In the genomic region with DNA sequence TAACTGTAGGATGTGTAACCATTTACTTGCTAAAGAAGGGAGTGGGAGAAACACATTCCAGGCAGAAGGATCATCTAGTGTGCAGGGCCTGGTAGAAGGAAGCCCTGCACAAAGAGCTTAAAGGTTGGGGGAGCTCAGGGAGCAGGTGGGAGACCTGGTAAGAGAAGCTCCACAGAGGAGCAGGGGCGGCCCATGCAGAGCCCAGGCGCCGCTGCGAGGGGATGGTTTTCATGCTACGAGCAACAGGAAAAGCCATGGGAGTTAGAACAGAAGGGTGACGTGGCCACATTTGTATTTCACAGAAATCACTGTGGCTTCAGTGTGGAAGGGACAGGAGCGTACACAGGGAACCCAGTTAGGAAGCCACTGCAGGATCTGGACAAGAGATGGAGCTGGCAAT, we compare ENCODE assay signal across 20 cellular contexts.
"Had no signal": no experiment of that assay in that cellular context is flagged by ENCODE, and none has a peak within 500 bp of the region (broad histone marks: within the 10 kb centered on the region; RNA-seq: fewer than 3 reads in every experiment).

No MANE protein-coding gene starts in this region.

- H3K27ac ChIP-seq: HL-60, RWPE1, SJCRH30 had no signal

- DNase-seq: KBM-7, MG63, NCI-H1092, NCI-H1105 treated with DMSO at 0.1 percent for 48 hours, NCI-H1417 treated with DMSO at 0.1 percent for 48 hours, NCI-H146, NCI-H1694 treated with DMSO at 0.1 percent for 48 hours, NCI-H1930, NCI-H2081, NCI-H2107, NCI-H2227 treated with DMSO at 0.1 percent for 48 hours, NCI-H524, NCI-H526 treated with DMSO at 0.1 percent for 48 hours, NCI-H774, PC-3, SHP77 treated with DMSO at 0.1 percent for 48 hours, SJCRH30 had no signal

- H3K27me3 ChIP-seq: SJCRH30 had no signal

- H3K4me3 ChIP-seq: MG63, SJCRH30 had no signal

- H3K9me3 ChIP-seq: MG63, SJCRH30 had no signal

- H3K36me3 ChIP-seq: MG63, SJCRH30 had no signal

- ATAC-seq: PC-3, SK-N-SH treated with all-trans-retinoic acid at 6 μM for 48 hours had no signal
